In genomic region chr5:112737088-112737471, GRCh38 we compare ENCODE assay signal across 8 cellular contexts. TPM values are rescaled to one million over a fixed set of nuclear protein-coding genes. Genes with fewer than 3 reads are reported as not detected.
A peak's percentile ranks its signal among the peaks of the same experiment; 100 is the strongest.
DNase-seq lines count a peak whose midpoint lies in the region; ATAC-seq, FAIRE-seq and TF ChIP-seq lines count a peak whose summit lies in the region.

No MANE protein-coding gene starts in this region.

- no peaks in the 10 kb centered on the region for H3K27me3 ChIP-seq in GM06990 (replicated peaks; ENCODE audit: control insufficient read depth, insufficient read depth, low read length)
- no peaks in the 10 kb centered on the region for H3K27me3 ChIP-seq in ascending aorta
- H3K27me3 ChIP-seq in liver (ENCODE audit: control insufficient read depth in 4 of 4, insufficient read depth in 4 of 4, low read length in 3 of 4): no peaks in the 10 kb centered on the region
- H3K27me3 ChIP-seq in aorta (ENCODE audit: control insufficient read depth in 1 of 2, insufficient read depth in 2 of 2, low read length in 1 of 2): no peaks in the 10 kb centered on the region

- intact Hi-C loops in ascending aorta (cut with DNase I) (loop anchor here (2.0 kb wide), 1 partner anchor 50 kb away; no protein-coding TSS in a partner anchor), aorta (cut with DNase I) (loop anchor here in 1 of 2 donors (10.0 kb wide), 1 partner anchor 52 kb away; no protein-coding TSS in a partner anchor)

- TF ChIP-seq CTCF in GM06990 (IDR thresholded peaks at IDR 0.05; ENCODE audit: insufficient read depth, low read length, poor library complexity, severe bottlenecking): no peak
- no peak for TF ChIP-seq CTCF in ascending aorta (IDR thresholded peaks at IDR 0.05)
- no peak for TF ChIP-seq CTCF in liver (IDR thresholded peaks at IDR 0.05; ENCODE audit: low read depth, low read length, missing input control)

- 25% methylated on average over 2 of the region's 2 CpGs for WGBS in liver
- 3% methylated on average over 2 of the region's 2 CpGs for WGBS in aorta, 2 donors

- H3K4me3 ChIP-seq in GM06990 (replicated peaks; ENCODE audit: low read depth, low read length) (peak overlapping the region; percentile 77), ascending aorta (peak overlapping the region; percentile 71 to 78), liver (ENCODE audit: low read depth in 1 of 3, low read length in 3 of 3) (peak overlapping the region in 2 of 3 donors; percentile 48 to 54), aorta (ENCODE audit: low read length in 2 of 2) (peak overlapping the region; percentile 38 to 93)

- ATAC-seq in HG03354 (IDR thresholded peaks at IDR 0.05; ENCODE audit: poor library complexity, severe bottlenecking, unreplicated experiment) (peak; percentile 3), aorta (ENCODE audit: low FRiP score) (peak; percentile 11)

- H3K9ac ChIP-seq in liver (ENCODE audit: low read depth in 1 of 2, low read length in 2 of 2): no peak overlapping the region

- no peaks in the 10 kb centered on the region for H3K9me3 ChIP-seq in ascending aorta
- no peaks in the 10 kb centered on the region for H3K9me3 ChIP-seq in liver (ENCODE audit: control insufficient read depth in 4 of 4, low read length in 3 of 4)
- no peaks in the 10 kb centered on the region for H3K9me3 ChIP-seq in aorta (ENCODE audit: control insufficient read depth, low read length)

- no peak for TF ChIP-seq RAD21 in liver (IDR thresholded peaks at IDR 0.05)

- H3K4me1 ChIP-seq in ascending aorta (peaks cover 0 to 18% of the 10 kb centered on the region in 2 donors), liver (ENCODE audit: control insufficient read depth in 4 of 4, insufficient read depth in 4 of 4, low read length in 3 of 4) (peaks cover 0 to 13% (median 0%) of the 10 kb centered on the region in 4 donors), aorta (ENCODE audit: control insufficient read depth in 1 of 2, insufficient read depth in 2 of 2, low read length in 2 of 2) (peaks cover 0 to 4% of the 10 kb centered on the region in 2 donors)

- DNase-seq in GM06990 (ENCODE audit: extremely low read depth, insufficient read length) (no peak), ascending aorta (ENCODE audit: low spot score in 2 of 2) (no peak), aorta (no peak), NCI-H2196 (lab: John Stamatoyannopoulos, UW; ENCODE audit: unreplicated experiment) (no peak), 8988T (no peak), urothelium cell line (ENCODE audit: low spot score) (no peak)

- H3K27ac ChIP-seq in ascending aorta (peak overlapping the region; percentile 71 to 72), liver (ENCODE audit: low read depth in 1 of 2, low read length in 2 of 2) (no peak overlapping the region), aorta (ENCODE audit: low read depth in 1 of 2, low read length in 2 of 2) (no peak overlapping the region)

- FAIRE-seq in urothelium cell line (lab: Jason Lieb, UNC): no peak

- H3K36me3 ChIP-seq in GM06990 (ENCODE audit: control insufficient read depth, insufficient read depth, low read length) (no peaks in the 10 kb centered on the region), ascending aorta (no peaks in the 10 kb centered on the region), liver (ENCODE audit: control insufficient read depth in 4 of 4, insufficient read depth in 3 of 4, low read depth in 1 of 4, low read length in 3 of 4) (no peaks in the 10 kb centered on the region), aorta (ENCODE audit: control insufficient read depth in 1 of 2, insufficient read depth in 2 of 2, low read length in 1 of 2) (no peaks in the 10 kb centered on the region)

TF ChIP-seq in liver, 16 proteins besides CTCF, POLR2A, EP300 and RAD21:
- no peak for TF ChIP-seq REST (IDR thresholded peaks at IDR 0.05)
- TF ChIP-seq GABPA (IDR thresholded peaks at IDR 0.05 in 1 of 2, conservative IDR thresholded peaks at IDR 0.05 in 1 of 2): no peak
- no peak for TF ChIP-seq FOXA1 (IDR thresholded peaks at IDR 0.05)
- TF ChIP-seq HNF4A (conservative IDR thresholded peaks at IDR 0.05): no peak
- no peak for TF ChIP-seq EGR1 (IDR thresholded peaks at IDR 0.05; ENCODE audit: low read depth in 2 of 2)
- TF ChIP-seq HNF4G (IDR thresholded peaks at IDR 0.05): no peak
- no peak for TF ChIP-seq RXRA (IDR thresholded peaks at IDR 0.05)
- no peak for TF ChIP-seq NR2F2 (IDR thresholded peaks at IDR 0.05)
- no peak for TF ChIP-seq JUND (IDR thresholded peaks at IDR 0.05)
- no peak for TF ChIP-seq ZBTB33 (IDR thresholded peaks at IDR 0.05)
- no peak for TF ChIP-seq ATF3 (IDR thresholded peaks at IDR 0.05)
- no peak for TF ChIP-seq TAF1 (conservative IDR thresholded peaks at IDR 0.05)
- TF ChIP-seq YY1 (IDR thresholded peaks at IDR 0.05): no peak
- TF ChIP-seq FOXA2 (IDR thresholded peaks at IDR 0.05): no peak
- no peak for TF ChIP-seq SP1 (IDR thresholded peaks at IDR 0.05)
- TF ChIP-seq MAX (IDR thresholded peaks at IDR 0.05): no peak

RNA-seq across cellular contexts. Expression of gene APC, which starts 0.6 kb away (rescaled TPM):
- total RNA-seq in ascending aorta: 197 TPM
- 10 to 100 TPM; 33.6 to 36.2 TPM for total RNA-seq in liver
- 10 to 100 TPM in 1 of 2 donors, 1 to 10 TPM in 1; 4.8 to 15.2 TPM for polyA plus RNA-seq in liver
- 10 to 100 TPM; 49.8 to 51.6 TPM for total RNA-seq in aorta
- 1 to 10 TPM; 2.8 to 6.5 TPM for polyA plus RNA-seq in aorta

Comparison
In these comparisons a context has a peak if more than half of its experiments do, and no peak if none do; other contexts are left out.
1. H3K27ac ChIP-seq: peak in ascending aorta (2 of 2); none in liver (0 of 2) and aorta (0 of 2).
2. Peak in every context shown above with its lines, with median percentiles within 50 percentile points of each other: H3K4me3 ChIP-seq.